In genomic region chr1:150566589-150567340, GRCh38 we compare ENCODE assay signal across 9 cellular contexts. TPM values are rescaled to one million over a fixed set of nuclear protein-coding genes. Genes with fewer than 3 reads are reported as not detected.
DNase-seq lines count a peak whose midpoint lies in the region; ATAC-seq lines count a peak whose summit lies in the region.
"Had no signal": no experiment of that assay in that cellular context is flagged by ENCODE, and none has a peak within 500 bp of the region (broad histone marks: within the 10 kb centered on the region; RNA-seq: fewer than 3 reads in every experiment).

No MANE protein-coding gene starts in this region.

- no peaks in the 10 kb centered on the region for H3K27me3 Mint-ChIP-seq in activated naive CD8-positive, alpha-beta T cell
- no peaks in the 10 kb centered on the region for H3K27me3 Mint-ChIP-seq in stimulated activated naive B cell treated with anti-CD40 and anti-IgM and Interleukin-4, amounts not matched to agents 10 μg/mL and 1 μg/mL and 100 μg/mL, for 72 hours

- no peak for DNase-seq in stimulated activated naive B cell treated with anti-CD40 and anti-IgM and Interleukin-4, amounts not matched to agents 10 μg/mL and 1 μg/mL and 100 μg/mL, for 72 hours
- no peak for DNase-seq in T-helper 9 cell
- DNase-seq in activated CD8-positive, alpha-beta memory T cell treated with anti-CD3 and anti-CD28 coated beads for 24 hours, result no peak
- DNase-seq: NCI-H187 had no signal

- H3K4me3 ChIP-seq in HUES64 (ENCODE audit: low read length) (no peak overlapping the region; the same call in 1 of the 2 replicates), iPS-20b (ENCODE audit: low read length) (peak overlapping the region; percentile 62; the same call in 1 of the 2 replicates)

- H3K27ac Mint-ChIP-seq in activated naive CD8-positive, alpha-beta T cell, result peak overlapping the region; percentile 98
- peak overlapping the region; percentile 94 for H3K27ac Mint-ChIP-seq in stimulated activated naive B cell treated with anti-CD40 and anti-IgM and Interleukin-4, amounts not matched to agents 10 μg/mL and 1 μg/mL and 100 μg/mL, for 72 hours

- H3K4me1 ChIP-seq in HUES64 (ENCODE audit: insufficient read depth, low read length) (peaks cover 58% of the 10 kb centered on the region), iPS-20b (ENCODE audit: insufficient read depth, low read length) (peaks cover 56% of the 10 kb centered on the region)

- H3K4me3 Mint-ChIP-seq in activated naive CD8-positive, alpha-beta T cell, result peak overlapping the region; percentile 85
- H3K4me3 Mint-ChIP-seq in stimulated activated naive B cell treated with anti-CD40 and anti-IgM and Interleukin-4, amounts not matched to agents 10 μg/mL and 1 μg/mL and 100 μg/mL, for 72 hours, result peak overlapping the region; percentile 79 to 84

- H3K9me3 ChIP-seq in HUES64 (ENCODE audit: insufficient read depth, low read depth, low read length), result no peaks in the 10 kb centered on the region
- no peaks in the 10 kb centered on the region for H3K9me3 ChIP-seq in iPS-20b (ENCODE audit: insufficient read depth, low read depth, low read length)

- H3K36me3 ChIP-seq in HUES64 (ENCODE audit: insufficient read depth, low read length) (peaks cover 10% of the 10 kb centered on the region), iPS-20b (ENCODE audit: insufficient read depth, low read depth, low read length) (peaks cover 14% of the 10 kb centered on the region)

- no peak for ATAC-seq in stimulated activated naive B cell treated with anti-CD40 and anti-IgM and Interleukin-4, amounts not matched to agents 10 μg/mL and 1 μg/mL and 100 μg/mL, for 72 hours (replicated peaks)
- ATAC-seq in GM21825 (IDR thresholded peaks at IDR 0.05; ENCODE audit: unreplicated experiment), result no peak
- no peak for ATAC-seq in HG02678 (IDR thresholded peaks at IDR 0.05; ENCODE audit: unreplicated experiment)

- 94% methylated on average over 12 of the region's 12 CpGs for WGBS in HUES64

- H3K27me3 ChIP-seq in HUES64 (ENCODE audit: insufficient read depth, low read length) (no peaks in the 10 kb centered on the region), iPS-20b (ENCODE audit: insufficient read depth, low read length) (no peaks in the 10 kb centered on the region)

- peaks cover 9% of the 10 kb centered on the region for H3K36me3 Mint-ChIP-seq in activated naive CD8-positive, alpha-beta T cell
- H3K36me3 Mint-ChIP-seq in stimulated activated naive B cell treated with anti-CD40 and anti-IgM and Interleukin-4, amounts not matched to agents 10 μg/mL and 1 μg/mL and 100 μg/mL, for 72 hours, result peaks cover 17% of the 10 kb centered on the region in 2 donors

- peak overlapping the region; percentile 75 for H3K9ac ChIP-seq in HUES64 (ENCODE audit: low read depth, low read length)
- peak overlapping the region; percentile 90; the same call in 1 of the 2 replicates for H3K9ac ChIP-seq in iPS-20b (ENCODE audit: low read depth, low read length)

- H3K27ac ChIP-seq in HUES64 (ENCODE audit: low read depth, low read length) (peak overlapping the region; percentile 95), iPS-20b (ENCODE audit: low read length) (peak overlapping the region; percentile 94)

- H3K4me1 Mint-ChIP-seq in activated naive CD8-positive, alpha-beta T cell (ENCODE audit: low read depth), result peaks cover 86% of the 10 kb centered on the region
- peaks cover 58 to 90% of the 10 kb centered on the region in 2 donors for H3K4me1 Mint-ChIP-seq in stimulated activated naive B cell treated with anti-CD40 and anti-IgM and Interleukin-4, amounts not matched to agents 10 μg/mL and 1 μg/mL and 100 μg/mL, for 72 hours

- H3K9me3 Mint-ChIP-seq in activated naive CD8-positive, alpha-beta T cell (ENCODE audit: low read depth), result no peaks in the 10 kb centered on the region
- H3K9me3 Mint-ChIP-seq in stimulated activated naive B cell treated with anti-CD40 and anti-IgM and Interleukin-4, amounts not matched to agents 10 μg/mL and 1 μg/mL and 100 μg/mL, for 72 hours, result no peaks in the 10 kb centered on the region

RNA-seq across cellular contexts. Expression of gene MCL1, which starts 12.6 kb away (rescaled TPM):
- 126 TPM for polyA plus RNA-seq in HUES64 (2013, experiment 1 of 2)
- 126 TPM for polyA plus RNA-seq in HUES64 (2013, experiment 2 of 2)

RNA-seq across cellular contexts. Expression of gene ADAMTSL4, which starts 17.6 kb away (rescaled TPM):
- polyA plus RNA-seq in HUES64 (2013, experiment 1 of 2), result 1.1 TPM
- 1.5 TPM for polyA plus RNA-seq in HUES64 (2013, experiment 2 of 2)

RNA-seq across cellular contexts. Expression of gene FALEC, which starts 51.2 kb away (rescaled TPM):
- polyA plus RNA-seq in HUES64 (2013, experiment 1 of 2), result not detected
- polyA plus RNA-seq in HUES64 (2013, experiment 2 of 2), result not detected

RNA-seq across cellular contexts. Expression of gene ECM1, which starts 58.9 kb away (rescaled TPM):
- 1.5 TPM for polyA plus RNA-seq in HUES64 (2013, experiment 1 of 2)
- polyA plus RNA-seq in HUES64 (2013, experiment 2 of 2), result 2.2 TPM
